ENCODE assay signal across 30 cellular contexts in the genomic region with DNA sequence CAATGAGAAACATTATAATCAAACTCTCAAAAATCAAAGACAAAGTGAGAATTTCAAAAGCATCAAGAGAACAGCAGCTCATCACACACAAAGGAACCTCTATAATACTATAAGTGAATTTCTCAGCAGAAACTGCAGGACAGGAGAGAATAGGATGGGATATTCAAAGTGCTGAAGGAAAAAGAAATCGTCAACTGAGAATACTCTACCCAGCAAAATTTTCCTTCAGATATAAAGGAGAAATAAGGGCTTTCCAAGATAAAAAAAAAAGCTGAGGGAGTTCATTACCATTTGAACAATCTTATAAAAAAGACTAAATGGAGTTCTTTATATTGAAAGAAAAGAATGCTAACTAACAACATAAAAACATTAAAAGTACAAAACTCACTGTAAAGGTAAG.
"Had no signal": no experiment of that assay in that cellular context is flagged by ENCODE, and none has a peak within 500 bp of the region (broad histone marks: within the 10 kb centered on the region; RNA-seq: fewer than 3 reads in every experiment).

No MANE protein-coding gene starts in this region.

- H3K4me3 ChIP-seq: ovary, psoas muscle, skin epidermis, smooth muscle cell, spleen, suprapubic skin, testis, tibial artery, transverse colon, upper lobe of right lung, uterus had no signal

- DNase-seq: naive thymus-derived CD8-positive, alpha-beta T cell; nephron progenitor cell; nucleus accumbens; ovary; posterior cingulate gyrus; psoas muscle; right cardiac atrium; spleen; stimulated activated CD4-positive, alpha-beta T cell treated with anti-CD3 and anti-CD28 coated beads, Interleukin-12 subunit alpha, Interleukin-12 subunit beta, amount 100 ng/mL, for 4 hours; stimulated activated CD4-positive, alpha-beta T cell treated with anti-CD3 and anti-CD28 coated beads, Interleukin-1b, Interleukin-23, amount 100 ng/mL, for 48 hours; stimulated activated CD4-positive, alpha-beta T cell treated with anti-CD3 and anti-CD28 coated beads, Interleukin-4, amount 100 ng/mL, for 1 hour; stimulated activated CD4-positive, alpha-beta T cell treated with anti-CD3 and anti-CD28 coated beads, Interleukin-4, amount 100 ng/mL, for 4 hours; stimulated activated CD8-positive, alpha-beta memory T cell treated with anti-CD3 and anti-CD28 coated beads, Interleukin-4, amount 100 ng/mL, for 48 hours; stimulated activated naive CD4-positive, alpha-beta T cell; stimulated activated naive CD8-positive, alpha-beta T cell treated with anti-CD3 and anti-CD28 coated beads, Interleukin-15, amount 100 ng/mL, for 72 hours; stimulated activated naive CD8-positive, alpha-beta T cell treated with anti-CD3 and anti-CD28 coated beads, Interleukin-15, Interleukin-2, amounts not matched to agents 100 U/mL and 50 U/mL, for 24 hours; substantia nigra; testis; tibial artery; transverse colon; upper lobe of right lung; uterus had no signal

- H3K27ac ChIP-seq: neutrophil, ovary, parathyroid adenoma, psoas muscle, skin epidermis, spleen, suprapubic skin, testis, tibial artery, transverse colon, upper lobe of right lung, uterus had no signal

- H3K4me1 ChIP-seq: parathyroid adenoma, psoas muscle, spleen, suprapubic skin, testis, transverse colon, upper lobe of right lung, uterus had no signal

- ATAC-seq: naive thymus-derived CD8-positive, alpha-beta T cell; natural killer cell treated with Interleukin-12 subunit alpha and Interleukin-12 subunit beta and Interleukin-15 and Interleukin-18, amount 100 ng/mL, for 72 hours; psoas muscle; right cardiac atrium; sciatic nerve; stimulated activated memory B cell treated with anti-CD40 and anti-IgM and Interleukin-4, amounts not matched to agents 10 μg/mL and 1 μg/mL and 100 μg/mL, for 72 hours; stimulated activated naive CD8-positive, alpha-beta T cell treated with anti-CD3 and anti-CD28 coated beads, Interleukin-15, amount 100 ng/mL, for 72 hours; stimulated activated naive CD8-positive, alpha-beta T cell treated with anti-CD3 and anti-CD28 coated beads, Interleukin-15, Interleukin-2, amounts not matched to agents 100 U/mL and 50 U/mL, for 24 hours; upper lobe of right lung had no signal

- H3K36me3 ChIP-seq: neutrophil, ovary, spleen, suprapubic skin, tibial artery, transverse colon, upper lobe of right lung, uterus had no signal

- H3K27me3 ChIP-seq: neutrophil, ovary, spleen, suprapubic skin, testis, tibial artery, transverse colon, upper lobe of right lung, uterus had no signal

- H3K9me3 ChIP-seq: neutrophil, ovary, testis, upper lobe of right lung, uterus had no signal
